In genomic region chr12:119302334-119303132, GRCh38 we compare ENCODE assay signal across 25 cellular contexts. TPM values are rescaled to one million over a fixed set of nuclear protein-coding genes. Genes with fewer than 3 reads are reported as not detected.
DNase-seq lines count a peak whose midpoint lies in the region; FAIRE-seq and TF ChIP-seq lines count a peak whose summit lies in the region.
"Had no signal": no experiment of that assay in that cellular context is flagged by ENCODE, and none has a peak within 500 bp of the region (broad histone marks: within the 10 kb centered on the region; RNA-seq: fewer than 3 reads in every experiment).

No MANE protein-coding gene starts in this region.

- no peaks in the 10 kb centered on the region; a peak in 1 of 4 replicates for H3K9me3 ChIP-seq in H1 (ENCODE audit: insufficient read depth in 2 of 2, low read depth in 1 of 2, low read length in 1 of 2)

- DNase-seq in NCI-H1105 treated with DMSO at 0.1 percent for 48 hours (lab: John Stamatoyannopoulos, UW) (peak; percentile 14), NCI-H1105 (lab: John Stamatoyannopoulos, UW) (no peak), NCI-H524 (lab: John Stamatoyannopoulos, UW) (peak; percentile 62 to 67), H1 (ENCODE audit: low read depth in 1 of 2, low spot score in 2 of 2) (no peak), posterior cingulate gyrus (peak in 8 of 10 donors; percentile 14 to 86 (median 40)), NCI-H2107 (lab: John Stamatoyannopoulos, UW) (no peak), NCI-H2081 treated with DMSO at 0.1 percent for 48 hours (lab: John Stamatoyannopoulos, UW) (no peak)
- DNase-seq in activated naive CD4-positive, alpha-beta T cell treated with anti-CD3 and anti-CD28 coated beads, Interleukin-2, amount 50 U/mL, for 16 hours = no peak
- DNase-seq: activated CD4-positive, CD25-positive, alpha-beta regulatory T cell treated with anti-CD3 and anti-CD28 coated beads, Interleukin-2, amount 50 U/mL, for 72 hours; activated CD8-positive, alpha-beta memory T cell treated with anti-CD3 and anti-CD28 coated beads, Interleukin-2, amount 10 ng/mL, durations not matched to agents 7 days and 5 days; central memory CD4-positive, alpha-beta T cell; DMS79; effector memory CD4-positive, alpha-beta T cell; naive B cell; NCI-H226; SIG-M5; T1000 had no signal

- no peak overlapping the region for H2BK12ac ChIP-seq in H1 (ENCODE audit: low read depth, low read length)

- no peaks in the 10 kb centered on the region for H4K20me1 ChIP-seq in H1 (replicated peaks in 1 of 2; ENCODE audit: control insufficient read depth in 1 of 2, insufficient read depth in 2 of 2, low read length in 2 of 2)

- TF ChIP-seq CTCF in H1 (IDR thresholded peaks at IDR 0.05; ENCODE audit: control extremely low read depth in 1 of 3, insufficient read depth in 1 of 3, low read depth in 1 of 3, low read length in 3 of 3) = no peak

- no peak for TF ChIP-seq RAD21 in H1 (IDR thresholded peaks at IDR 0.05 in 1 of 2, conservative IDR thresholded peaks at IDR 0.05 in 1 of 2; ENCODE audit: low read depth in 2 of 2, low read length in 2 of 2)

- H2BK15ac ChIP-seq in H1 (ENCODE audit: low read length) = no peak overlapping the region

- H3K27me3 ChIP-seq in H1 (replicated peaks in 1 of 4; ENCODE audit: control insufficient read depth in 3 of 4, extremely low read depth in 1 of 4, insufficient read depth in 3 of 4, low read length in 3 of 4) = no peaks in the 10 kb centered on the region

- H3K79me2 ChIP-seq in H1 (ENCODE audit: control insufficient read depth in 1 of 2, insufficient read depth in 2 of 2, low read length in 2 of 2) = no peaks in the 10 kb centered on the region

- TF ChIP-seq EP300 in H1 (IDR thresholded peaks at IDR 0.05; ENCODE audit: borderline replicate concordance in 1 of 2, low read depth in 2 of 2, low read length in 2 of 2) = no peak

- H3K23ac ChIP-seq in H1 (ENCODE audit: insufficient read length) = no peak overlapping the region

- H3K4me2 ChIP-seq in H1 (ENCODE audit: insufficient read depth in 1 of 2, low read depth in 2 of 2, low read length in 2 of 2) = no peak overlapping the region
- H3K4me2 ChIP-seq: KMS-11 had no signal

- no peak overlapping the region for H3K4me3 ChIP-seq in H1 (ENCODE audit: extremely low read depth in 1 of 4, insufficient read depth in 2 of 4, low read depth in 3 of 4, low read length in 4 of 4)

- H3K4ac ChIP-seq in H1 (replicated peaks; ENCODE audit: insufficient read length, low read depth, low read length) = no peak overlapping the region

- H3K36me3 ChIP-seq in H1 (ENCODE audit: control insufficient read depth in 2 of 4, insufficient read depth in 4 of 4, low read length in 3 of 4) = no peaks in the 10 kb centered on the region

- H2BK5ac ChIP-seq in H1 (ENCODE audit: low read depth, low read length) = no peak overlapping the region

- H2AFZ ChIP-seq in H1 (ENCODE audit: low read length) = peak overlapping the region; percentile 80

- TF ChIP-seq POLR2A in H1 (IDR thresholded peaks at IDR 0.05; ENCODE audit: control extremely low read depth in 1 of 2, low read depth in 2 of 2, low read length in 2 of 2) = no peak

- H2BK120ac ChIP-seq in H1 (replicated peaks; ENCODE audit: low read depth, low read length) = no peak overlapping the region

- H3K9ac ChIP-seq in H1 (replicated peaks in 1 of 4; ENCODE audit: extremely low read depth in 1 of 4, low read depth in 3 of 4, low read length in 3 of 4) = no peak overlapping the region
- H3K9ac ChIP-seq: KMS-11 had no signal

- no peaks in the 10 kb centered on the region; the same call in 1 of the 2 replicates for H3K23me2 ChIP-seq in H1 (ENCODE audit: low read depth, low read length)

- FAIRE-seq in H1 (lab: Jason Lieb, UNC) = peak; percentile 57
- FAIRE-seq: A204.1, islet of Langerhans had no signal

- no peak overlapping the region for H3K18ac ChIP-seq in H1 (ENCODE audit: extremely low read depth, low read length)

- H3K4me1 ChIP-seq in H1 (replicated peaks in 1 of 4; ENCODE audit: control insufficient read depth in 3 of 4, insufficient read depth in 4 of 4, low read length in 3 of 4) = no peaks in the 10 kb centered on the region; a peak in 1 of 7 replicates

- H3K79me1 ChIP-seq in H1 (ENCODE audit: low read depth, low read length) = no peaks in the 10 kb centered on the region

- no peak overlapping the region for H3K56ac ChIP-seq in H1 (replicated peaks; ENCODE audit: insufficient read length, low read depth, low read length)

- POLR2A ChIA-PET in H1 (lab: Charles Lee; ENCODE audit: partially characterized antibody) = no interaction called here

- H2AK5ac ChIP-seq in H1 (ENCODE audit: low read depth, low read length) = no peak overlapping the region

- no peak overlapping the region; the same call in 1 of the 2 replicates for H2BK20ac ChIP-seq in H1 (ENCODE audit: low read length)

- WGBS in H1 (ENCODE audit: extremely low coverage in 1 of 2, insufficient coverage in 1 of 2, insufficient read length in 1 of 2, insufficient replicate concordance in 2 of 2, low coverage in 1 of 2, low lambda C conversion rate in 2 of 2, missing lambda C conversion rate in 1 of 2), 2 experiments = 83% methylated on average over 10 of the region's 10 CpGs; no CpG with 5 or more reads in 1 of the 2 experiments

- H3K14ac ChIP-seq in H1 (ENCODE audit: insufficient read length) = peak overlapping the region; percentile 51

- H3K27ac ChIP-seq in H1 (ENCODE audit: low read depth, low read length) = no peak overlapping the region
- H3K27ac ChIP-seq: KMS-11 had no signal

- CTCF ChIA-PET in H1 (lab: Charles Lee; ENCODE audit: partially characterized antibody) = interaction anchor here (0.6 to 1.6 kb wide), 2 partner anchors 84 to 109 kb away, joined by 3 to 4 read pairs; no protein-coding TSS in a partner anchor

- H4K91ac ChIP-seq in H1 (replicated peaks; ENCODE audit: insufficient read length, low read length) = no peak overlapping the region

- intact Hi-C loops in posterior cingulate gyrus (cut with DNase I) = no loop called here

- no peak overlapping the region for H4K8ac ChIP-seq in H1 (ENCODE audit: extremely low read depth, insufficient read depth, low read length)

- no peak overlapping the region for H4K5ac ChIP-seq in H1 (ENCODE audit: insufficient read length, low read depth, low read length)

TF ChIP-seq in H1, 55 proteins besides CTCF, POLR2A, EP300 and RAD21 (continues in another document):
- no peak for TF ChIP-seq SIN3A (conservative IDR thresholded peaks at IDR 0.05 in 1 of 2, IDR thresholded peaks at IDR 0.05 in 1 of 2; ENCODE audit: low read depth in 1 of 2, low read length in 2 of 2)
- no peak for TF ChIP-seq ZNF274 (IDR thresholded peaks at IDR 0.05; ENCODE audit: borderline replicate concordance, extremely low read depth, low read length)
- TF ChIP-seq ATF3 (IDR thresholded peaks at IDR 0.05; ENCODE audit: insufficient read depth, low read depth, low read length) = no peak
- no peak for TF ChIP-seq FOSL1 (IDR thresholded peaks at IDR 0.05; ENCODE audit: insufficient read depth, low read depth, low read length)
- no peak for TF ChIP-seq SP2 (IDR thresholded peaks at IDR 0.05; ENCODE audit: low read length)

RNA-seq across cellular contexts. Expression of gene CCDC60, which starts 32.0 kb away (rescaled TPM):
- total RNA-seq in H1 (2021; fragmentation: NEBNext Ultra II Directional; extraction: Animal tissue kit (Norgen Biotek cat#: 25700)) = 0.78 TPM in 1 of 2 replicates, not detected in the other
- polyA plus RNA-seq in H1 (2011; rRNA removed) = 0.05 and 0.06 TPM in 2 replicates
- polyA plus RNA-seq in H1 (2011; cell fraction: cytosol; rRNA removed) = 0.18 TPM
- polyA plus RNA-seq in H1 (2011; cell fraction: nucleus; rRNA removed) = 0.23 TPM
- 0.25 to 0.41 TPM (median 0.40 TPM) in 3 of 4 replicates, not detected in the other for polyA plus RNA-seq in H1 (2012, experiment 1 of 2)
- not detected for polyA plus RNA-seq in H1 (2012, experiment 2 of 2)
- 0.16 TPM for polyA plus RNA-seq in H1 (2013, experiment 1 of 2)
- 0.24 TPM for polyA plus RNA-seq in H1 (2013, experiment 2 of 2)
- polyA minus RNA-seq in H1 (2011; rRNA and poly(A)+ RNA removed) = 0.19 and 0.29 TPM in 2 replicates
- polyA minus RNA-seq in H1 (2011; cell fraction: cytosol; rRNA and poly(A)+ RNA removed) = not detected
- not detected for polyA minus RNA-seq in H1 (2011; cell fraction: nucleus; rRNA and poly(A)+ RNA removed)
- total RNA-seq: activated CD8-positive, alpha-beta memory T cell treated with anti-CD3 and anti-CD28 coated beads, Interleukin-2, amount 10 ng/mL, durations not matched to agents 7 days and 5 days; activated T-helper 17 cell treated with anti-CD3 and anti-CD28 coated beads, Interleukin-2, amount 50 U/mL, for 72 hours; HT-29; lung microvascular endothelial cell; temporal lobe had no signal
- polyA plus RNA-seq: adipose tissue had no signal

Comparison
In these comparisons a context has a peak if more than half of its experiments do, and no peak if none do; other contexts are left out.
1. DNase-seq: peak in NCI-H1105 treated with DMSO at 0.1 percent for 48 hours (single experiment), NCI-H524 (2 of 2) and posterior cingulate gyrus (8 of 10); none in NCI-H1105 (single experiment), H1 (0 of 2), activated naive CD4-positive, alpha-beta T cell treated with anti-CD3 and anti-CD28 coated beads, Interleukin-2, amount 50 U/mL, for 16 hours (single experiment), NCI-H2107 (single experiment) and NCI-H2081 treated with DMSO at 0.1 percent for 48 hours (single experiment).